16 cellular contexts compared by ENCODE assay signal in genomic region chr18:63177259-63177658, GRCh38.
DNase-seq lines count a peak whose midpoint lies in the region; ATAC-seq and TF ChIP-seq lines count a peak whose summit lies in the region.
"Had no signal": no experiment of that assay in that cellular context is flagged by ENCODE, and none has a peak within 500 bp of the region (broad histone marks: within the 10 kb centered on the region; RNA-seq: fewer than 3 reads in every experiment).

No MANE protein-coding gene starts in this region.

- no peaks in the 10 kb centered on the region for H3K9me3 ChIP-seq in BE2C
- no peaks in the 10 kb centered on the region for H3K9me3 ChIP-seq in endodermal cell (ENCODE audit: control insufficient read depth, low read length)
- H3K9me3 ChIP-seq: esophagus muscularis mucosa had no signal

- no peaks in the 10 kb centered on the region for H3K9me3 Mint-ChIP-seq in IgD-negative memory B cell
- H3K9me3 Mint-ChIP-seq in endodermal cell: no peaks in the 10 kb centered on the region
- H3K9me3 Mint-ChIP-seq in stimulated activated memory B cell treated with anti-CD40 and anti-IgM and Interleukin-4, amounts not matched to agents 10 μg/mL and 1 μg/mL and 100 μg/mL, for 72 hours: peaks cover 3% of the 10 kb centered on the region
- H3K9me3 Mint-ChIP-seq: CD4-positive, alpha-beta T cell had no signal

- peak overlapping the region in 2 of 3 donors; percentile 18 to 31 for H3K27ac Mint-ChIP-seq in IgD-negative memory B cell
- H3K27ac Mint-ChIP-seq in endodermal cell: no peak overlapping the region
- peak overlapping the region; percentile 75 for H3K27ac Mint-ChIP-seq in stimulated activated memory B cell treated with anti-CD40 and anti-IgM and Interleukin-4, amounts not matched to agents 10 μg/mL and 1 μg/mL and 100 μg/mL, for 72 hours
- H3K27ac Mint-ChIP-seq: activated naive CD4-positive, alpha-beta T cell treated with anti-CD3 and anti-CD28 coated beads, Interleukin-2, amount 10 ng/mL, durations not matched to agents 7 days and 5 days; CD4-positive, alpha-beta T cell had no signal

- H3K36me3 Mint-ChIP-seq in IgD-negative memory B cell: peaks cover 3% of the 10 kb centered on the region
- H3K36me3 Mint-ChIP-seq in endodermal cell (ENCODE audit: low read depth): no peaks in the 10 kb centered on the region
- peaks cover 46% of the 10 kb centered on the region for H3K36me3 Mint-ChIP-seq in stimulated activated memory B cell treated with anti-CD40 and anti-IgM and Interleukin-4, amounts not matched to agents 10 μg/mL and 1 μg/mL and 100 μg/mL, for 72 hours

- no peak overlapping the region for H3K4me3 Mint-ChIP-seq in IgD-negative memory B cell
- H3K4me3 Mint-ChIP-seq in endodermal cell: no peak overlapping the region
- H3K4me3 Mint-ChIP-seq in stimulated activated memory B cell treated with anti-CD40 and anti-IgM and Interleukin-4, amounts not matched to agents 10 μg/mL and 1 μg/mL and 100 μg/mL, for 72 hours: no peak overlapping the region
- H3K4me3 Mint-ChIP-seq: activated naive CD4-positive, alpha-beta T cell treated with anti-CD3 and anti-CD28 coated beads, Interleukin-2, amount 10 ng/mL, durations not matched to agents 7 days and 5 days; CD4-positive, alpha-beta T cell had no signal

- no peak overlapping the region for H3K9ac ChIP-seq in endodermal cell (ENCODE audit: extremely low read depth, low read length, poor library complexity, severe bottlenecking)

- H3K27me3 ChIP-seq in BE2C: no peaks in the 10 kb centered on the region
- H3K27me3 ChIP-seq in endodermal cell (ENCODE audit: control insufficient read depth, insufficient read depth, low read length, poor library complexity, severe bottlenecking): peaks cover 7% of the 10 kb centered on the region
- H3K27me3 ChIP-seq: esophagus muscularis mucosa had no signal

- H3K4me3 ChIP-seq in BE2C (ENCODE audit: low read depth, low read length): no peak overlapping the region
- no peak overlapping the region for H3K4me3 ChIP-seq in endodermal cell (ENCODE audit: low read length)
- H3K4me3 ChIP-seq: coronary artery, esophagus muscularis mucosa had no signal

- peak overlapping the region; percentile 62 for H3K27ac ChIP-seq in endodermal cell (ENCODE audit: low read depth, low read length)
- H3K27ac ChIP-seq: coronary artery had no signal

- DNase-seq in BE2C: peak; percentile 36
- DNase-seq in endodermal cell: no peak
- no peak for DNase-seq in G401 (ENCODE audit: low spot score)
- DNase-seq in NCI-H1048 (lab: John Stamatoyannopoulos, UW): no peak
- no peak for DNase-seq in NCI-H187 treated with DMSO at 0.1 percent for 48 hours (lab: John Stamatoyannopoulos, UW)
- DNase-seq: activated CD4-positive, alpha-beta T cell treated with anti-CD3 and anti-CD28 coated beads for 48 hours; activated naive CD4-positive, alpha-beta T cell treated with anti-CD3 and anti-CD28 coated beads, Interleukin-2, amount 10 ng/mL, durations not matched to agents 7 days and 5 days; activated T-cell treated with anti-CD3 and anti-CD28 coated beads, Interleukin-2, amount 50 U/mL, for 48 hours; CD4-positive, alpha-beta T cell; hypothalamus; left ventricle myocardium superior; NCI-H1417 had no signal

- in situ Hi-C loops in G401 (cut with HindIII; ENCODE audit: low sequenced_read_pairs): no loop called here

- no peaks in the 10 kb centered on the region for H3K36me3 ChIP-seq in BE2C
- H3K36me3 ChIP-seq in endodermal cell (ENCODE audit: control insufficient read depth, insufficient read depth, low read length): no peaks in the 10 kb centered on the region
- H3K36me3 ChIP-seq: esophagus muscularis mucosa had no signal

- no peaks in the 10 kb centered on the region for H3K27me3 Mint-ChIP-seq in IgD-negative memory B cell
- H3K27me3 Mint-ChIP-seq in endodermal cell (ENCODE audit: insufficient read depth): peaks cover 2% of the 10 kb centered on the region
- no peaks in the 10 kb centered on the region for H3K27me3 Mint-ChIP-seq in stimulated activated memory B cell treated with anti-CD40 and anti-IgM and Interleukin-4, amounts not matched to agents 10 μg/mL and 1 μg/mL and 100 μg/mL, for 72 hours
- H3K27me3 Mint-ChIP-seq: activated naive CD4-positive, alpha-beta T cell treated with anti-CD3 and anti-CD28 coated beads, Interleukin-2, amount 10 ng/mL, durations not matched to agents 7 days and 5 days; CD4-positive, alpha-beta T cell had no signal

- peaks cover 61 to 73% (median 63%) of the 10 kb centered on the region in 3 donors for H3K4me1 Mint-ChIP-seq in IgD-negative memory B cell
- H3K4me1 Mint-ChIP-seq in endodermal cell: peaks cover 7% of the 10 kb centered on the region
- H3K4me1 Mint-ChIP-seq in stimulated activated memory B cell treated with anti-CD40 and anti-IgM and Interleukin-4, amounts not matched to agents 10 μg/mL and 1 μg/mL and 100 μg/mL, for 72 hours: peaks cover 84% of the 10 kb centered on the region

- 93 to 100% methylated on average over 1 to 6 of the region's 6 CpGs for WGBS in endodermal cell (ENCODE audit: insufficient coverage in 1 of 2, insufficient read length in 1 of 2), 2 experiments

- H3K4me1 ChIP-seq in BE2C (no peaks in the 10 kb centered on the region), endodermal cell (ENCODE audit: control insufficient read depth, insufficient read depth, low read length) (no peaks in the 10 kb centered on the region)

- TF ChIP-seq CTCF in BE2C (IDR thresholded peaks at IDR 0.05; ENCODE audit: low read depth, low read length) (no peak), endodermal cell (conservative IDR thresholded peaks at IDR 0.05) (no peak)

- no peak for ATAC-seq in stimulated activated memory B cell treated with anti-CD40 and anti-IgM and Interleukin-4, amounts not matched to agents 10 μg/mL and 1 μg/mL and 100 μg/mL, for 72 hours
